32 cellular contexts compared by ENCODE assay signal in the genomic region with DNA sequence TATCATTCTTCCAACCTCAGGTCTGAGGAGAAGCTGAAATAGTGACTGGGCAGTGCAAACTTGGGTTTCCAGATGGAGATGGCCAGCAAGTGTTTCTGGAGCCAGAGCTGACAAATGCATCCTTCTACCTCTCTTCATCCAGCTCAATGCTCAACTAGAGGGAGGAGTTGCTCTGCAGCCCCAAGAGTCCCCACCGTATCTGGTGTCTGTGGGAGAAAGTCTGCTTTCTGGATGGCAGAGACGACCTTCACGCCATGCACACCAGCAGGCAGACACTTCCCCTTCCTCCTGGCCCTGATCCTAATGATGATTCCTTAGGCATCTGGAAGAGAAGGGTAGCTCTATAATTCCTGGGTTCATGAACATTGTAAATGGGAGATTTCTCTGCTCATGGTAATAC.
"Had no signal": no experiment of that assay in that cellular context is flagged by ENCODE, and none has a peak within 500 bp of the region (broad histone marks: within the 10 kb centered on the region; RNA-seq: fewer than 3 reads in every experiment).

No MANE protein-coding gene starts in this region.

- H3K27ac ChIP-seq: coronary artery, esophagus squamous epithelium, heart right ventricle, lower lobe of right lung, prostate gland, right atrium auricular region, testis, tibial artery, upper lobe of left lung had no signal

- H3K36me3 Mint-ChIP-seq: natural killer cell had no signal

- H3K4me3 Mint-ChIP-seq: immature natural killer cell, natural killer cell had no signal

- DNase-seq: dermis blood vessel endothelial cell; effector memory CD4-positive, alpha-beta T cell; erythroblast; esophagus squamous epithelium; foreskin melanocyte; glutamatergic neuron; heart right ventricle; hypothalamus; immature natural killer cell; islet precursor cell; kidney glomerular epithelial cell; left colon; left ventricle myocardium superior; lower lobe of right lung; natural killer cell; occipital lobe; stimulated activated CD4-positive, alpha-beta T cell treated with anti-CD3 and anti-CD28 coated beads, Interleukin-12 subunit alpha, Interleukin-12 subunit beta, amount 100 ng/mL, for 4 hours; stimulated activated CD4-positive, alpha-beta T cell treated with anti-CD3 and anti-CD28 coated beads, Interleukin-1b, Interleukin-23, amount 100 ng/mL, for 48 hours; stimulated activated CD4-positive, alpha-beta T cell treated with anti-CD3 and anti-CD28 coated beads, Interleukin-4, amount 100 ng/mL, for 1 hour; stimulated activated CD8-positive, alpha-beta memory T cell treated with anti-CD3 and anti-CD28 coated beads, Interleukin-4, amount 100 ng/mL, for 48 hours; stimulated activated naive CD8-positive, alpha-beta T cell treated with anti-CD3 and anti-CD28 coated beads, Interleukin-15, Interleukin-2, amounts not matched to agents 100 U/mL and 50 U/mL, for 24 hours; substantia nigra; testis; tibial artery; upper lobe of left lung had no signal

- H3K27me3 ChIP-seq: esophagus squamous epithelium, right atrium auricular region, testis, tibial artery, upper lobe of left lung had no signal

- H3K4me2 ChIP-seq: smooth muscle cell had no signal

- H3K36me3 ChIP-seq: esophagus squamous epithelium, heart right ventricle, lower lobe of right lung, prostate gland, right atrium auricular region, tibial artery, upper lobe of left lung had no signal

- FAIRE-seq: endometrium, urothelium cell line had no signal

- H3K4me3 ChIP-seq: coronary artery, esophagus squamous epithelium, heart right ventricle, lower lobe of right lung, prostate gland, right atrium auricular region, smooth muscle cell, testis, tibial artery, upper lobe of left lung had no signal

- H3K9me3 Mint-ChIP-seq: immature natural killer cell, natural killer cell had no signal

- H3K4me1 ChIP-seq: esophagus squamous epithelium, lower lobe of right lung, prostate gland, right atrium auricular region, testis, tibial artery had no signal

- ATAC-seq: heart right ventricle; left colon; left ventricle myocardium superior; lower lobe of right lung; natural killer cell; sciatic nerve; stimulated activated naive CD8-positive, alpha-beta T cell treated with anti-CD3 and anti-CD28 coated beads, Interleukin-15, Interleukin-2, amounts not matched to agents 100 U/mL and 50 U/mL, for 24 hours had no signal

- H3K27ac Mint-ChIP-seq: immature natural killer cell, natural killer cell had no signal

- H3K9me3 ChIP-seq: esophagus squamous epithelium, lower lobe of right lung, prostate gland, testis, tibial artery, upper lobe of left lung had no signal
